Comparison of ENCODE assay signal across 1 cellular context in the genomic region with DNA sequence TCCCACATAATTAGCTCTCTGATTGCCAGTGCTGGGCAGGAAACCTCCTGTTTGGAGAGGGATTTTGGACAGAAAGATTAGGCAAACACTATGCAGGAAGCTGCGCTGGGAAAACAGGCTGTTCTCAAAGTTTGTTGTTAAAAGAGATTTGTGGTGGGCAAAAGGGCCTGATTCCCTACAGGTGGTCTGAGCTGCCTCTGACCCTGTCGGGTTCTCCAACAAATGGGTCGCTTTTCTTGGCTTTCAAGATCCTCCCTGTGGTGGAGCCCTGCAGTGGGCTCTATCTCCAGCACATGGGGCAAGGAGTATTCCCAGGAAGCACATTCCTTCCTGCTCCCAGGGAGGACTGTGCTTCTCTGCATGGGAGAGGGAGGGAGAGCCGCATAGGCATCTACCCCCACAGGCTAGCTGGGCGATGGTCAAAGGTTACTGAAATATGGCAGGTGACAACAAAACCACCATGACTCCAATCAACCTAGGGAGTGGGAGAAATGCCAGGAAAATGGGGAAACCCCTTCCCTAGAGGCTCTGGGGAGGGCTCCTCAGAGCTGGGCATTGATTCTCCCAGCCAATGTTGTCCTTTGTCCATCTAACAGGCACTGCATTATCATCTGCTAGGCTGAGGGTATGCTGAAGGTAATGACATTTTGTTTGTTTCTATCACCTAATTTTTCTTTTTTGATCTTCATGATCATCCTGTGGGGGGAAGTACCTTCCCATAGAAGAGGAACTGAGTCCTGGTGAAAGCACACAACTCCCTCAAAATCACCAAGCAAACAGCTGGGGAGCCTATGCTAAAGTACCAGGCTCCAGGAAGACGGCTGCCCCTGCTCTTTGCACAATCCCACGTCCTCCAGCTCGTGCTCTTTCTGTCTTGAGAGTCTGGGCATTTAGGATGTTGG.
TF ChIP-seq lines count a peak whose summit lies in the region.

No MANE protein-coding gene starts in this region.

TF ChIP-seq in GM12891, 5 proteins besides CTCF, POLR2A, EP300 and RAD21:
- TF ChIP-seq SPI1 (IDR thresholded peaks at IDR 0.05; ENCODE audit: low read depth, low read length) = peak; percentile 79
- no peak for TF ChIP-seq TAF1 (IDR thresholded peaks at IDR 0.05; ENCODE audit: low read depth, low read length)
